1 cellular context compared by ENCODE assay signal in the genomic region with DNA sequence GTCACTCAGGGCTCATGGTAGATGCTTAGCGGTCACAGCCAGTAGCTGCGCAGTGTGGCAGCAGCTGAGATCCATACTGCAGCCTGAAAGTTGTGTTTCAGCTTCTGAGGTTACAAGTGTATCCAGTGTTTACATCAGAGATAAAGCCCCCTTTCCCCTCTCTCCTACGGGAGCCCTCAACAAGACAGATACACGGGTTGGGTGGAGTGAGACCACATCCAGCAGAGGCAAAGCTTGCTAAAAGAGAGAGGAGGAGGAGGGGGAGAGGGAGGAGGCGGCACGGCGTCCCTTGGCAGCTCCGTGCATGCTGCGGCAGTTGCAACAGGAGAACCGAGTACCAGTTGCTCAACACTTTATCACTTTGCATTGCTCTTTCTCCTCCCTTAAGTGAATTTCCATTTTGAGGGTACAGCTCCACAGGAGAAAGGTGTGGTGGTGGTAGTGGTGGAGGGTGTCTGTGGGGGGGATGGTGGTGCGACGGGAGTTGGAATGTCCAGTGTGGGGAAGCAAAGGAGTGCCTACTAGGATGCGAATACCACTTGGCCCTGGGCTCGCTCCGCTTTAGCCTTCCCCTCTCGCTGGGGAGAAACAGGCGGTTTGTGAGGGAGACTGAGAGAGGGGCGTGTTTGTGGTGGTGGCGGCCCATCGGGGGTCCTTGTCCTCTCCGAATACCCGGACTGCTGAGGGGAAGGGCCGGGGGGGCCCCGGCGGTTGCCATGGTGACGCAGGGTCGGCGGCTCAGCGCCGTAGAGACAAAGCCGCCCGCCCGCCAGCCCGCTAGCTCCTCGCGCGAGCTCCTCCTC.
TF ChIP-seq lines count a peak whose summit lies in the region.

No MANE protein-coding gene starts in this region.

TF ChIP-seq in K562, 482 proteins besides CTCF, POLR2A, EP300 and RAD21 (continued from another document and continues in another):
- TF ChIP-seq, protein P1, sequence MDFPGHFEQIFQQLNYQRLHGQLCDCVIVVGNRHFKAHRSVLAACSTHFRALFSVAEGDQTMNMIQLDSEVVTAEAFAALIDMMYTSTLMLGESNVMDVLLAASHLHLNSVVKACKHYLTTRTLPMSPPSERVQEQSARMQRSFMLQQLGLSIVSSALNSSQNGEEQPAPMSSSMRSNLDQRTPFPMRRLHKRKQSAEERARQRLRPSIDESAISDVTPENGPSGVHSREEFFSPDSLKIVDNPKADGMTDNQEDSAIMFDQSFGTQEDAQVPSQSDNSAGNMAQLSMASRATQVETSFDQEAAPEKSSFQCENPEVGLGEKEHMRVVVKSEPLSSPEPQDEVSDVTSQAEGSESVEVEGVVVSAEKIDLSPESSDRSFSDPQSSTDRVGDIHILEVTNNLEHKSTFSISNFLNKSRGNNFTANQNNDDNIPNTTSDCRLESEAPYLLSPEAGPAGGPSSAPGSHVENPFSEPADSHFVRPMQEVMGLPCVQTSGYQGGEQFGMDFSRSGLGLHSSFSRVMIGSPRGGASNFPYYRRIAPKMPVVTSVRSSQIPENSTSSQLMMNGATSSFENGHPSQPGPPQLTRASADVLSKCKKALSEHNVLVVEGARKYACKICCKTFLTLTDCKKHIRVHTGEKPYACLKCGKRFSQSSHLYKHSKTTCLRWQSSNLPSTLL (IDR thresholded peaks at IDR 0.05) = no peak
- peak; percentile 46; the same call in 1 of the 2 replicates for TF ChIP-seq EGR1 (conservative IDR thresholded peaks at IDR 0.05)
- no peak for TF ChIP-seq GATA2 (CRISPR knock-in tag; IDR thresholded peaks at IDR 0.05)
- TF ChIP-seq, protein P2, sequence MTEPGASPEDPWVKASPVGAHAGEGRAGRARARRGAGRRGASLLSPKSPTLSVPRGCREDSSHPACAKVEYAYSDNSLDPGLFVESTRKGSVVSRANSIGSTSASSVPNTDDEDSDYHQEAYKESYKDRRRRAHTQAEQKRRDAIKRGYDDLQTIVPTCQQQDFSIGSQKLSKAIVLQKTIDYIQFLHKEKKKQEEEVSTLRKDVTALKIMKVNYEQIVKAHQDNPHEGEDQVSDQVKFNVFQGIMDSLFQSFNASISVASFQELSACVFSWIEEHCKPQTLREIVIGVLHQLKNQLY (CRISPR knock-in tag; conservative IDR thresholded peaks at IDR 0.05) = 0 out of 4 replicates have a peak, but pooled peaks of 1 of the 2 experiments have one; percentile 45
- TF ChIP-seq, protein P3, sequence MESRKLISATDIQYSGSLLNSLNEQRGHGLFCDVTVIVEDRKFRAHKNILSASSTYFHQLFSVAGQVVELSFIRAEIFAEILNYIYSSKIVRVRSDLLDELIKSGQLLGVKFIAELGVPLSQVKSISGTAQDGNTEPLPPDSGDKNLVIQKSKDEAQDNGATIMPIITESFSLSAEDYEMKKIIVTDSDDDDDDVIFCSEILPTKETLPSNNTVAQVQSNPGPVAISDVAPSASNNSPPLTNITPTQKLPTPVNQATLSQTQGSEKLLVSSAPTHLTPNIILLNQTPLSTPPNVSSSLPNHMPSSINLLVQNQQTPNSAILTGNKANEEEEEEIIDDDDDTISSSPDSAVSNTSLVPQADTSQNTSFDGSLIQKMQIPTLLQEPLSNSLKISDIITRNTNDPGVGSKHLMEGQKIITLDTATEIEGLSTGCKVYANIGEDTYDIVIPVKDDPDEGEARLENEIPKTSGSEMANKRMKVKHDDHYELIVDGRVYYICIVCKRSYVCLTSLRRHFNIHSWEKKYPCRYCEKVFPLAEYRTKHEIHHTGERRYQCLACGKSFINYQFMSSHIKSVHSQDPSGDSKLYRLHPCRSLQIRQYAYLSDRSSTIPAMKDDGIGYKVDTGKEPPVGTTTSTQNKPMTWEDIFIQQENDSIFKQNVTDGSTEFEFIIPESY (CRISPR knock-in tag; IDR thresholded peaks at IDR 0.05) = no peak
- no peak for TF ChIP-seq XRCC5 (IDR thresholded peaks at IDR 0.05; ENCODE audit: low read depth, low read length)
- no peak for TF ChIP-seq PHF21A (IDR thresholded peaks at IDR 0.05; ENCODE audit: borderline replicate concordance, low read depth)
- TF ChIP-seq TCF7 (IDR thresholded peaks at IDR 0.05; ENCODE audit: borderline replicate concordance) = no peak
- TF ChIP-seq ZBTB49 (CRISPR knock-in tag; IDR thresholded peaks at IDR 0.05; ENCODE audit: borderline replicate concordance) = no peak
- TF ChIP-seq HNRNPLL (IDR thresholded peaks at IDR 0.05; ENCODE audit: low read depth, low read length, poor library complexity, severe bottlenecking) = peak; percentile 28
- TF ChIP-seq CHD1 (IDR thresholded peaks at IDR 0.05; ENCODE audit: low read length) = peak; percentile 26
- TF ChIP-seq CAMTA2 (CRISPR knock-in tag; conservative IDR thresholded peaks at IDR 0.05) = peak; percentile 86; the same call in 1 of the 2 replicates
- TF ChIP-seq RFX5 (IDR thresholded peaks at IDR 0.05; ENCODE audit: low read depth, low read length) = no peak
- TF ChIP-seq MBD1 (CRISPR knock-in tag; IDR thresholded peaks at IDR 0.05) = no peak
- no peak for TF ChIP-seq ZFP30 (CRISPR knock-in tag; IDR thresholded peaks at IDR 0.05; ENCODE audit: borderline replicate concordance)
- TF ChIP-seq ZNF830 (CRISPR knock-in tag; IDR thresholded peaks at IDR 0.05) = no peak
- TF ChIP-seq, protein P4, sequence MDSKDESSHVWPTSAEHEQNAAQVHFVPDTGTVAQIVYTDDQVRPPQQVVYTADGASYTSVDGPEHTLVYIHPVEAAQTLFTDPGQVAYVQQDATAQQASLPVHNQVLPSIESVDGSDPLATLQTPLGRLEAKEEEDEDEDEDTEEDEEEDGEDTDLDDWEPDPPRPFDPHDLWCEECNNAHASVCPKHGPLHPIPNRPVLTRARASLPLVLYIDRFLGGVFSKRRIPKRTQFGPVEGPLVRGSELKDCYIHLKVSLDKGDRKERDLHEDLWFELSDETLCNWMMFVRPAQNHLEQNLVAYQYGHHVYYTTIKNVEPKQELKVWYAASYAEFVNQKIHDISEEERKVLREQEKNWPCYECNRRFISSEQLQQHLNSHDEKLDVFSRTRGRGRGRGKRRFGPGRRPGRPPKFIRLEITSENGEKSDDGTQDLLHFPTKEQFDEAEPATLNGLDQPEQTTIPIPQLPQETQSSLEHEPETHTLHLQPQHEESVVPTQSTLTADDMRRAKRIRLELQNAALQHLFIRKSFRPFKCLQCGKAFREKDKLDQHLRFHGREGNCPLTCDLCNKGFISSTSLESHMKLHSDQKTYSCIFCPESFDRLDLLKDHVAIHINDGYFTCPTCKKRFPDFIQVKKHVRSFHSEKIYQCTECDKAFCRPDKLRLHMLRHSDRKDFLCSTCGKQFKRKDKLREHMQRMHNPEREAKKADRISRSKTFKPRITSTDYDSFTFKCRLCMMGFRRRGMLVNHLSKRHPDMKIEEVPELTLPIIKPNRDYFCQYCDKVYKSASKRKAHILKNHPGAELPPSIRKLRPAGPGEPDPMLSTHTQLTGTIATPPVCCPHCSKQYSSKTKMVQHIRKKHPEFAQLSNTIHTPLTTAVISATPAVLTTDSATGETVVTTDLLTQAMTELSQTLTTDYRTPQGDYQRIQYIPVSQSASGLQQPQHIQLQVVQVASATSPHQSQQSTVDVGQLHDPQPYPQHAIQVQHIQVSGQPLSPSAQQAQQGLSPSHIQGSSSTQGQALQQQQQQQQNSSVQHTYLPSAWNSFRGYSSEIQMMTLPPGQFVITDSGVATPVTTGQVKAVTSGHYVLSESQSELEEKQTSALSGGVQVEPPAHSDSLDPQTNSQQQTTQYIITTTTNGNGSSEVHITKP (IDR thresholded peaks at IDR 0.05; ENCODE audit: partially characterized antibody) = no peak
- TF ChIP-seq STAG1 (CRISPR knock-in tag; IDR thresholded peaks at IDR 0.05; ENCODE audit: borderline replicate concordance) = no peak
- TF ChIP-seq FOXP1 (CRISPR knock-in tag; IDR thresholded peaks at IDR 0.05) = no peak
- TF ChIP-seq SMARCC2 (IDR thresholded peaks at IDR 0.05; ENCODE audit: low read depth) = 0 out of 2 replicates have a peak, but pooled peaks have one; percentile 16
- TF ChIP-seq SREBF1 (IDR thresholded peaks at IDR 0.05; ENCODE audit: borderline replicate concordance, low read depth, low read length) = no peak
- TF ChIP-seq TAF1 (IDR thresholded peaks at IDR 0.05; ENCODE audit: control insufficient read depth, extremely low read depth, insufficient read depth, low read length, severe bottlenecking) = no peak
- TF ChIP-seq, protein P5, sequence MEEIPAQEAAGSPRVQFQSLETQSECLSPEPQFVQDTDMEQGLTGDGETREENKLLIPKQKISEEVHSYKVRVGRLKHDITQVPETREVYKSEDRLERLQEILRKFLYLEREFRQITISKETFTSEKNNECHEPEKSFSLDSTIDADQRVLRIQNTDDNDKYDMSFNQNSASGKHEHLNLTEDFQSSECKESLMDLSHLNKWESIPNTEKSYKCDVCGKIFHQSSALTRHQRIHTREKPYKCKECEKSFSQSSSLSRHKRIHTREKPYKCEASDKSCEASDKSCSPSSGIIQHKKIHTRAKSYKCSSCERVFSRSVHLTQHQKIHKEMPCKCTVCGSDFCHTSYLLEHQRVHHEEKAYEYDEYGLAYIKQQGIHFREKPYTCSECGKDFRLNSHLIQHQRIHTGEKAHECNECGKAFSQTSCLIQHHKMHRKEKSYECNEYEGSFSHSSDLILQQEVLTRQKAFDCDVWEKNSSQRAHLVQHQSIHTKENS (CRISPR knock-in tag; IDR thresholded peaks at IDR 0.05) = no peak
- 0 out of 2 replicates have a peak, but pooled peaks have one; percentile 13 for TF ChIP-seq PTRF (tag; IDR thresholded peaks at IDR 0.05)
- no peak for TF ChIP-seq RNF2 (IDR thresholded peaks at IDR 0.05)
- no peak for TF ChIP-seq NFIX (CRISPR knock-in tag; IDR thresholded peaks at IDR 0.05; ENCODE audit: low read depth)
- peak in 1 of 2 experiments; percentile 7; a peak in 1 of 4 replicates for TF ChIP-seq KDM1A (IDR thresholded peaks at IDR 0.05)
- TF ChIP-seq, protein P6, sequence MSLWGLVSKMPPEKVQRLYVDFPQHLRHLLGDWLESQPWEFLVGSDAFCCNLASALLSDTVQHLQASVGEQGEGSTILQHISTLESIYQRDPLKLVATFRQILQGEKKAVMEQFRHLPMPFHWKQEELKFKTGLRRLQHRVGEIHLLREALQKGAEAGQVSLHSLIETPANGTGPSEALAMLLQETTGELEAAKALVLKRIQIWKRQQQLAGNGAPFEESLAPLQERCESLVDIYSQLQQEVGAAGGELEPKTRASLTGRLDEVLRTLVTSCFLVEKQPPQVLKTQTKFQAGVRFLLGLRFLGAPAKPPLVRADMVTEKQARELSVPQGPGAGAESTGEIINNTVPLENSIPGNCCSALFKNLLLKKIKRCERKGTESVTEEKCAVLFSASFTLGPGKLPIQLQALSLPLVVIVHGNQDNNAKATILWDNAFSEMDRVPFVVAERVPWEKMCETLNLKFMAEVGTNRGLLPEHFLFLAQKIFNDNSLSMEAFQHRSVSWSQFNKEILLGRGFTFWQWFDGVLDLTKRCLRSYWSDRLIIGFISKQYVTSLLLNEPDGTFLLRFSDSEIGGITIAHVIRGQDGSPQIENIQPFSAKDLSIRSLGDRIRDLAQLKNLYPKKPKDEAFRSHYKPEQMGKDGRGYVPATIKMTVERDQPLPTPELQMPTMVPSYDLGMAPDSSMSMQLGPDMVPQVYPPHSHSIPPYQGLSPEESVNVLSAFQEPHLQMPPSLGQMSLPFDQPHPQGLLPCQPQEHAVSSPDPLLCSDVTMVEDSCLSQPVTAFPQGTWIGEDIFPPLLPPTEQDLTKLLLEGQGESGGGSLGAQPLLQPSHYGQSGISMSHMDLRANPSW (CRISPR knock-in tag; IDR thresholded peaks at IDR 0.05) = no peak
- no peak; the same call in 1 of the 2 replicates for TF ChIP-seq ZSCAN29 (IDR thresholded peaks at IDR 0.05)
- no peak for TF ChIP-seq PYGO2 (tag; IDR thresholded peaks at IDR 0.05)
- TF ChIP-seq, protein P7, sequence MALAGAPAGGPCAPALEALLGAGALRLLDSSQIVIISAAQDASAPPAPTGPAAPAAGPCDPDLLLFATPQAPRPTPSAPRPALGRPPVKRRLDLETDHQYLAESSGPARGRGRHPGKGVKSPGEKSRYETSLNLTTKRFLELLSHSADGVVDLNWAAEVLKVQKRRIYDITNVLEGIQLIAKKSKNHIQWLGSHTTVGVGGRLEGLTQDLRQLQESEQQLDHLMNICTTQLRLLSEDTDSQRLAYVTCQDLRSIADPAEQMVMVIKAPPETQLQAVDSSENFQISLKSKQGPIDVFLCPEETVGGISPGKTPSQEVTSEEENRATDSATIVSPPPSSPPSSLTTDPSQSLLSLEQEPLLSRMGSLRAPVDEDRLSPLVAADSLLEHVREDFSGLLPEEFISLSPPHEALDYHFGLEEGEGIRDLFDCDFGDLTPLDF (CRISPR knock-in tag; IDR thresholded peaks at IDR 0.05) = no peak
- peak; percentile 16; the same call in 1 of the 2 replicates for TF ChIP-seq ZNF511 (CRISPR knock-in tag; IDR thresholded peaks at IDR 0.05)
- TF ChIP-seq BACH1 (tag; IDR thresholded peaks at IDR 0.05) = no peak
